Comparison of ENCODE assay signal across 1 cellular context in genomic region chr15:33654859-33655258, GRCh38.
TF ChIP-seq lines count a peak whose summit lies in the region.

No MANE protein-coding gene starts in this region.

TF ChIP-seq in HCT116, 20 proteins besides CTCF, POLR2A, EP300 and RAD21 (continued from another document):
- no peak for TF ChIP-seq ATF3 (IDR thresholded peaks at IDR 0.05)
- TF ChIP-seq MAX (IDR thresholded peaks at IDR 0.05) = no peak
- no peak for TF ChIP-seq JUND (IDR thresholded peaks at IDR 0.05)
- no peak for TF ChIP-seq ELF1 (IDR thresholded peaks at IDR 0.05; ENCODE audit: borderline replicate concordance, low read depth)
- TF ChIP-seq ZNF274 (IDR thresholded peaks at IDR 0.05; ENCODE audit: low read depth, low read length) = no peak
- TF ChIP-seq TCF7L2 (IDR thresholded peaks at IDR 0.05; ENCODE audit: borderline replicate concordance, extremely low read depth, insufficient read depth, insufficient read length) = no peak
- no peak for TF ChIP-seq EZH2 (IDR thresholded peaks at IDR 0.05)
- no peak for TF ChIP-seq SRF (IDR thresholded peaks at IDR 0.05; ENCODE audit: low read depth)
